In the genomic region with DNA sequence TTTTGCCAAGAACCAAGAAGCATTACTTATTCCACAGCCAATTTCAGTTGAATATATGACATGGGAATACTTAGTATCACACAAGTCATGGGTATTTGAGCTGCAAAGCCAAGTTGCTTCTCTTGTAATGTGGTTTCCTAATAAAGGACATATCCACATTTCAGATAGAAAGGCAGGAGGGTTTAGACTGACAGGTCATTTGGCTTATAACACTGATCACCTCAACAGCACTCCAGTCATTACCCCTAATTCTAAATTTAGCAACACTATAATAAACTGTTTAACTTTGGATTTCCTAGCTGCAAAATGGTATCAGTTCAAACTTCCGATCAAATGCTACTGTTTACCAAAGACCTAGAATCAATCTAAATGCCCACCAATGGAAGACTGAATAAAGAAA, we compare ENCODE assay signal across 20 cellular contexts.
"Had no signal": no experiment of that assay in that cellular context is flagged by ENCODE, and none has a peak within 500 bp of the region (broad histone marks: within the 10 kb centered on the region; RNA-seq: fewer than 3 reads in every experiment).

No MANE protein-coding gene starts in this region.

- H3K4me1 ChIP-seq: colonic mucosa, foreskin keratinocyte, gastroesophageal sphincter, left lung, lower lobe of right lung had no signal

- H3K36me3 ChIP-seq: colonic mucosa, esophagus muscularis mucosa, gastroesophageal sphincter, left lung, lower lobe of right lung had no signal

- H3K27me3 ChIP-seq: colonic mucosa, esophagus muscularis mucosa, foreskin keratinocyte, gastroesophageal sphincter, hepatocyte, left lung had no signal

- H3K27ac ChIP-seq: colonic mucosa, esophagus muscularis mucosa, foreskin keratinocyte, gastroesophageal sphincter, hepatocyte, left lung, lower lobe of right lung had no signal

- H3K4me3 ChIP-seq: colonic mucosa, esophagus muscularis mucosa, gastroesophageal sphincter, hepatocyte, left lung, lower lobe of right lung, mucosa of descending colon had no signal

- ATAC-seq: effector memory CD8-positive, alpha-beta T cell; foreskin keratinocyte; gastroesophageal sphincter; left lung; lower lobe of right lung; mucosa of descending colon had no signal

- H3K9me3 ChIP-seq: colonic mucosa, esophagus muscularis mucosa, gastroesophageal sphincter, left lung, lower lobe of right lung, mucosa of descending colon had no signal

- DNase-seq: cerebellar nuclear complex; colonic mucosa; cortex of kidney; effector CD8-positive, alpha-beta T cell; effector memory CD8-positive, alpha-beta T cell; endodermal cell; foreskin keratinocyte; hypothalamus; immature natural killer cell; islet precursor cell; kidney; kidney glomerular epithelial cell; left lung; lower lobe of right lung; mesenchymal stem cell; mucosa of descending colon; naive B cell had no signal
